ENCODE assay signal across 18 cellular contexts in the genomic region with DNA sequence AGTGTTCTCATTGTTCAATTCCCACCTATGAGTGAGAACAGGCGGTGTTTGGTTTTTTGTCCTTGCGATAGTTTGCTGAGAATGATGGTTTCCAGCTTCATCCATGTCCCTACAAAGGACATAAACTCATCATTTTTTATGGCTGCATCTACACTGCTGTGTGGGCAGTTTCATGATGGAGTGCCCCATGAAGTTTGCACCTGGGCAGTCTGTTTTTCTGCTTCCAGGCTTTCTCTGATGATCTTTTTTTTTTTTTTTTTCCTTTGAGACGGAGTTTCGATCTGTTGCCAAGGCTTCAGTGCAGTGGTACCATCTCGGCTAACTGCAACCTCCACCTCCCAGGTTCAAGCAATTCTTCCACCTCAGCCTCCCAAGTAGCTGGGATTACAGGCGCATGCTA. TPM values are rescaled to one million over a fixed set of nuclear protein-coding genes. Genes with fewer than 3 reads are reported as not detected.
"Had no signal": no experiment of that assay in that cellular context is flagged by ENCODE, and none has a peak within 500 bp of the region (broad histone marks: within the 10 kb centered on the region; RNA-seq: fewer than 3 reads in every experiment).

No MANE protein-coding gene starts in this region.

RNA-seq across cellular contexts. Expression of gene SLAMF9, which starts 6.2 kb away (rescaled TPM):
- total RNA-seq: cerebellum; dermis microvascular lymphatic vessel endothelial cell; endodermal cell; endothelial cell of umbilical vein; fibroblast of villous mesenchyme; gastroesophageal sphincter; kidney; left ventricle myocardium superior; mesenteric fat pad; naive thymus-derived CD8-positive, alpha-beta T cell; osteocyte; right atrium auricular region; sigmoid colon; thyroid gland; uterus had no signal
- polyA plus RNA-seq: endothelial cell of umbilical vein; immature natural killer cell; naive thymus-derived CD8-positive, alpha-beta T cell; neural cell had no signal

RNA-seq across cellular contexts. Expression of gene IGSF9, which starts 14.8 kb away (rescaled TPM):
- total RNA-seq: dermis microvascular lymphatic vessel endothelial cell, fibroblast of villous mesenchyme, mononuclear cell, osteocyte had no signal
- polyA plus RNA-seq: immature natural killer cell; naive thymus-derived CD8-positive, alpha-beta T cell had no signal
